Comparison of ENCODE assay signal across 23 cellular contexts in the genomic region with DNA sequence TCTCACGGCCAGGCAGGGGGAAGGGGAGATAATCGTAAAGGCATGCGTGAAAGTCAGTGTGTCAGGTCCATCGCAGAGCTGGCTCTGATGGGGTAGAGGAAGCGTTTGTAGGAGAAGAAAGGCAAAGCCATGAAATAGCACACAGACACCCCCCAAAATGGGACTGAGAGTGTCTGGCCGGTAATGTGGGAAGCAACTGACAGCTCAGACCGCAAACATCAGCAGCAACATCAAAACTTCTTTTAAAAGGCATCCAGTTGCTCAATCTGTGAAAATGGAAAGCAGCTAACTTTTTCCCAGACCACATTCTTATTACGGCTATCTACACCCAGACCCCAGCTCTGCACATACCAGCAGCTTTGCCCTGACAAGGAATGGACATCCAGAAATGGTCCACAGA.
DNase-seq lines count a peak whose midpoint lies in the region; ATAC-seq and TF ChIP-seq lines count a peak whose summit lies in the region.
"Had no signal": no experiment of that assay in that cellular context is flagged by ENCODE, and none has a peak within 500 bp of the region (broad histone marks: within the 10 kb centered on the region; RNA-seq: fewer than 3 reads in every experiment).

No MANE protein-coding gene starts in this region.

- CTCF ChIA-PET in activated CD4-positive, alpha-beta memory T cell treated with anti-CD3 and anti-CD28 coated beads for 36 hours (lab: Charles Lee), result no interaction called here

- no peak overlapping the region for H4K12ac ChIP-seq in trophoblast cell (ENCODE audit: low read depth, low read length)

- H3K14ac ChIP-seq in trophoblast cell (ENCODE audit: low read length), result no peak overlapping the region

- H3K4me1 Mint-ChIP-seq in GM23338, result peaks cover 6% of the 10 kb centered on the region
- H3K4me1 Mint-ChIP-seq in activated CD4-positive, alpha-beta memory T cell treated with anti-CD3 and anti-CD28 coated beads for 36 hours (ENCODE audit: low read depth), result no peaks in the 10 kb centered on the region
- H3K4me1 Mint-ChIP-seq: natural killer cell had no signal

- peak; percentile 30 for ATAC-seq in GM23338
- ATAC-seq in HG02884 (IDR thresholded peaks at IDR 0.05; ENCODE audit: unreplicated experiment), result no peak
- ATAC-seq: natural killer cell, psoas muscle, upper lobe of right lung had no signal

- no peak overlapping the region for H3K27ac Mint-ChIP-seq in GM23338
- no peak overlapping the region for H3K27ac Mint-ChIP-seq in activated CD4-positive, alpha-beta memory T cell treated with anti-CD3 and anti-CD28 coated beads for 36 hours
- H3K27ac Mint-ChIP-seq: IgD-negative memory B cell, natural killer cell had no signal

- H2BK5ac ChIP-seq in trophoblast cell (ENCODE audit: low read depth, low read length, poor library complexity), result no peak overlapping the region

- no peaks in the 10 kb centered on the region for H3K79me1 ChIP-seq in trophoblast cell (ENCODE audit: low read length)

- no peak overlapping the region for H2AK5ac ChIP-seq in trophoblast cell (ENCODE audit: low read length)

- no peak overlapping the region for H3K4me3 ChIP-seq in GM23338
- no peak overlapping the region for H3K4me3 ChIP-seq in trophoblast cell (ENCODE audit: low read depth, low read length)
- H3K4me3 ChIP-seq: BLaER1, HAP-1, MG63, psoas muscle, upper lobe of right lung had no signal

- WGBS in trophoblast cell (ENCODE audit: extremely low coverage, insufficient coverage, insufficient read length), result no CpG with 5 or more reads among the region's 8 CpGs

- H3K9me3 Mint-ChIP-seq in GM23338, result no peaks in the 10 kb centered on the region; the same call in 2 of the 3 replicates
- H3K9me3 Mint-ChIP-seq in activated CD4-positive, alpha-beta memory T cell treated with anti-CD3 and anti-CD28 coated beads for 36 hours, result no peaks in the 10 kb centered on the region
- H3K9me3 Mint-ChIP-seq: IgD-negative memory B cell, natural killer cell had no signal

- intact Hi-C loops in activated CD4-positive, alpha-beta memory T cell treated with anti-CD3 and anti-CD28 coated beads for 36 hours (cut with micrococcal nuclease), result no loop called here

- H3K79me2 ChIP-seq in GM23338 (replicated peaks; ENCODE audit: insufficient read depth) (no peaks in the 10 kb centered on the region), trophoblast cell (ENCODE audit: control insufficient read depth, insufficient read depth, low read length, poor library complexity) (no peaks in the 10 kb centered on the region)

- no peaks in the 10 kb centered on the region for H3K36me3 Mint-ChIP-seq in GM23338 (ENCODE audit: low read depth)
- H3K36me3 Mint-ChIP-seq in activated CD4-positive, alpha-beta memory T cell treated with anti-CD3 and anti-CD28 coated beads for 36 hours, result no peaks in the 10 kb centered on the region
- H3K36me3 Mint-ChIP-seq: IgD-negative memory B cell, natural killer cell had no signal

- no peak for DNase-seq in GM23338 (ENCODE audit: low spot score)
- DNase-seq in SKM-1 (lab: John Stamatoyannopoulos, UW; ENCODE audit: unreplicated experiment), result peak; percentile 47
- DNase-seq in fibroblast of peridontal ligament (ENCODE audit: extremely low read depth), result peak; percentile 25
- peak; percentile 42 to 67 for DNase-seq in trophoblast cell
- DNase-seq in NCI-H526 (lab: John Stamatoyannopoulos, UW), result no peak
- no peak for DNase-seq in activated CD4-positive, alpha-beta memory T cell treated with anti-CD3 and anti-CD28 coated beads for 36 hours
- DNase-seq: activated CD4-positive, alpha-beta T cell treated with anti-CD3 and anti-CD28 coated beads, Interleukin-2, amount 50 U/mL, for 1 hour; activated effector memory CD4-positive, alpha-beta T cell treated with anti-CD3 and anti-CD28 coated beads, Interleukin-2, amount 50 U/mL, for 16 hours; Calu3; hypothalamus; kidney glomerular epithelial cell; MG63; natural killer cell; NCI-H1930; NCI-H446 treated with DMSO at 0.1 percent for 48 hours; psoas muscle; stimulated activated CD4-positive, alpha-beta T cell treated with anti-CD3 and anti-CD28 coated beads, Interleukin-4, amount 100 ng/mL, for 24 hours; T-helper 1 cell; upper lobe of right lung had no signal

- TF ChIP-seq CTCF in GM23338 (conservative IDR thresholded peaks at IDR 0.05; ENCODE audit: low read depth in 2 of 2), result no peak

- no peaks in the 10 kb centered on the region; the same call in 1 of the 2 replicates for H3K4me1 ChIP-seq in GM23338 (ENCODE audit: insufficient read depth)
- H3K4me1 ChIP-seq in trophoblast cell (ENCODE audit: control insufficient read depth in 1 of 2, insufficient read depth in 2 of 2, low read length in 2 of 2), result peaks cover 3 to 5% of the 10 kb centered on the region in 2 experiments
- H3K4me1 ChIP-seq: BLaER1, HAP-1, psoas muscle, upper lobe of right lung had no signal

- POLR2A ChIA-PET in activated CD4-positive, alpha-beta memory T cell treated with anti-CD3 and anti-CD28 coated beads for 36 hours (lab: Charles Lee), result no interaction called here

- H2BK12ac ChIP-seq in trophoblast cell (ENCODE audit: low read length), result no peak overlapping the region

- H3K27ac ChIP-seq in GM23338 (ENCODE audit: low read depth) (no peak overlapping the region), trophoblast cell (ENCODE audit: low read depth, low read length) (peak overlapping the region; percentile 67)
- H3K27ac ChIP-seq: BLaER1, psoas muscle, upper lobe of right lung had no signal

- no peak overlapping the region for H2BK120ac ChIP-seq in trophoblast cell (ENCODE audit: insufficient read depth, low read length, poor library complexity)

- H3K27me3 Mint-ChIP-seq in GM23338 (ENCODE audit: insufficient read depth, low read depth, poor library complexity), result peaks cover 4% of the 10 kb centered on the region
- H3K27me3 Mint-ChIP-seq in activated CD4-positive, alpha-beta memory T cell treated with anti-CD3 and anti-CD28 coated beads for 36 hours, result peaks cover 2% of the 10 kb centered on the region

- 0 out of 2 replicates have a peak, but pooled peaks cover 3% of the 10 kb centered on the region for H3K9me2 ChIP-seq in GM23338 (ENCODE audit: insufficient read depth)

- H3K9ac ChIP-seq in trophoblast cell (ENCODE audit: low read length), result no peak overlapping the region
- H3K9ac ChIP-seq: BLaER1 had no signal

- H2AFZ ChIP-seq in GM23338 (peak overlapping the region; percentile 61; the same call in 1 of the 2 replicates), trophoblast cell (ENCODE audit: insufficient read depth, low read length, poor library complexity) (no peak overlapping the region)

- H3K18ac ChIP-seq in trophoblast cell (ENCODE audit: low read length), result no peak overlapping the region

- H4K91ac ChIP-seq in trophoblast cell (ENCODE audit: low read depth, low read length), result no peak overlapping the region

- H3K4ac ChIP-seq in trophoblast cell (ENCODE audit: low read depth, low read length), result no peak overlapping the region

- H3K23ac ChIP-seq in trophoblast cell (ENCODE audit: low read length), result no peak overlapping the region

- H4K20me1 ChIP-seq in GM23338 (replicated peaks; ENCODE audit: insufficient read depth), result no peaks in the 10 kb centered on the region
- H4K20me1 ChIP-seq: BLaER1 had no signal

- no peaks in the 10 kb centered on the region for H3F3A ChIP-seq in GM23338 (replicated peaks; ENCODE audit: low read depth)

- H3K4me3 Mint-ChIP-seq in GM23338, result no peak overlapping the region; the same call in 2 of the 3 replicates
- H3K4me3 Mint-ChIP-seq in activated CD4-positive, alpha-beta memory T cell treated with anti-CD3 and anti-CD28 coated beads for 36 hours, result no peak overlapping the region
- H3K4me3 Mint-ChIP-seq: IgD-negative memory B cell, natural killer cell had no signal

- peaks cover 3% of the 10 kb centered on the region for H3K9me3 ChIP-seq in trophoblast cell (ENCODE audit: insufficient read depth, low read depth, low read length)
- H3K9me3 ChIP-seq: BLaER1, HAP-1, MG63, psoas muscle, upper lobe of right lung had no signal

- H3K27me3 ChIP-seq in GM23338 (ENCODE audit: insufficient read depth) (no peaks in the 10 kb centered on the region), trophoblast cell (ENCODE audit: insufficient read depth, low read length) (no peaks in the 10 kb centered on the region)
- H3K27me3 ChIP-seq: BLaER1, MG63, upper lobe of right lung had no signal

- 0 out of 2 replicates have a peak overlapping the region, but pooled peaks have one; percentile 8 for H3K4me2 ChIP-seq in GM23338
- H3K4me2 ChIP-seq in trophoblast cell (ENCODE audit: low read length), result no peak overlapping the region
- H3K4me2 ChIP-seq: BLaER1 had no signal

- no peak overlapping the region for H4K8ac ChIP-seq in trophoblast cell (ENCODE audit: low read depth, low read length)

- H3K36me3 ChIP-seq in GM23338 (ENCODE audit: insufficient read depth) (no peaks in the 10 kb centered on the region), trophoblast cell (ENCODE audit: control insufficient read depth in 1 of 2, insufficient read depth in 2 of 2, low read length in 2 of 2) (no peaks in the 10 kb centered on the region)
- H3K36me3 ChIP-seq: BLaER1, HAP-1, MG63, upper lobe of right lung had no signal

TF ChIP-seq in GM23338, 12 proteins besides CTCF, POLR2A, EP300 and RAD21 (continues in another document):
- TF ChIP-seq, protein P1, sequence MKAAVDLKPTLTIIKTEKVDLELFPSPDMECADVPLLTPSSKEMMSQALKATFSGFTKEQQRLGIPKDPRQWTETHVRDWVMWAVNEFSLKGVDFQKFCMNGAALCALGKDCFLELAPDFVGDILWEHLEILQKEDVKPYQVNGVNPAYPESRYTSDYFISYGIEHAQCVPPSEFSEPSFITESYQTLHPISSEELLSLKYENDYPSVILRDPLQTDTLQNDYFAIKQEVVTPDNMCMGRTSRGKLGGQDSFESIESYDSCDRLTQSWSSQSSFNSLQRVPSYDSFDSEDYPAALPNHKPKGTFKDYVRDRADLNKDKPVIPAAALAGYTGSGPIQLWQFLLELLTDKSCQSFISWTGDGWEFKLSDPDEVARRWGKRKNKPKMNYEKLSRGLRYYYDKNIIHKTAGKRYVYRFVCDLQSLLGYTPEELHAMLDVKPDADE (IDR thresholded peaks at IDR 0.05), result no peak

Comparison
In these comparisons a context has a peak if more than half of its experiments do, and no peak if none do; other contexts are left out.
1. DNase-seq: peak in SKM-1 (single experiment), fibroblast of peridontal ligament (single experiment) and trophoblast cell (2 of 2); none in GM23338 (single experiment), NCI-H526 (0 of 2) and activated CD4-positive, alpha-beta memory T cell treated with anti-CD3 and anti-CD28 coated beads for 36 hours (single experiment).